25 cellular contexts compared by ENCODE assay signal in genomic region chr1:11395616-11396015, GRCh38.
"Had no signal": no experiment of that assay in that cellular context is flagged by ENCODE, and none has a peak within 500 bp of the region (broad histone marks: within the 10 kb centered on the region; RNA-seq: fewer than 3 reads in every experiment).

No MANE protein-coding gene starts in this region.

- ATAC-seq: left cardiac atrium; left lung; naive thymus-derived CD4-positive, alpha-beta T cell; right lobe of liver had no signal

- H3K9ac ChIP-seq: parathyroid adenoma had no signal

- H3K9me3 ChIP-seq: left lung, right lobe of liver, stomach, thyroid gland, vagina had no signal

- H3K36me3 Mint-ChIP-seq: immature natural killer cell; naive thymus-derived CD4-positive, alpha-beta T cell had no signal

- H3K4me1 ChIP-seq: left lung, parathyroid adenoma, right lobe of liver, thyroid gland, vagina had no signal

- H2AFZ ChIP-seq: parathyroid adenoma had no signal

- H3K79me2 ChIP-seq: parathyroid adenoma had no signal

- H3K9me3 Mint-ChIP-seq: immature natural killer cell; naive thymus-derived CD4-positive, alpha-beta T cell; nephron had no signal

- H3K4me3 ChIP-seq: dorsolateral prefrontal cortex, left lung, right lobe of liver, thyroid gland, vagina had no signal

- H3K36me3 ChIP-seq: left lung, right lobe of liver, stomach, thyroid gland, vagina had no signal

- H3K4me1 Mint-ChIP-seq: immature natural killer cell had no signal

- H3K4me3 Mint-ChIP-seq: immature natural killer cell, nephron had no signal

- H3K27ac Mint-ChIP-seq: immature natural killer cell, nephron, progenitor cell of endocrine pancreas had no signal

- DNase-seq: dorsolateral prefrontal cortex; effector CD4-positive, alpha-beta T cell; hypothalamus; immature natural killer cell; islet precursor cell; left cardiac atrium; left lung; mammary epithelial cell; mesendoderm; midbrain; naive thymus-derived CD4-positive, alpha-beta T cell; occipital lobe; right lobe of liver; stimulated activated CD4-positive, alpha-beta T cell treated with anti-CD3 and anti-CD28 coated beads, Interleukin-12 subunit alpha, Interleukin-12 subunit beta, amount 100 ng/mL, for 4 hours; stimulated activated CD4-positive, alpha-beta T cell treated with anti-CD3 and anti-CD28 coated beads, Interleukin-1b, Interleukin-23, amount 100 ng/mL, for 48 hours; stimulated activated CD4-positive, alpha-beta T cell treated with anti-CD3 and anti-CD28 coated beads, Interleukin-4, amount 100 ng/mL, for 1 hour; stimulated activated CD8-positive, alpha-beta memory T cell treated with anti-CD3 and anti-CD28 coated beads, Interleukin-4, amount 100 ng/mL, for 48 hours; stimulated activated naive CD4-positive, alpha-beta T cell treated with Interleukin-2 at 50 U/mL for 16 hours; stomach; thyroid gland; trophoblast cell had no signal

- H3K27ac ChIP-seq: dorsolateral prefrontal cortex, left lung, parathyroid adenoma, right lobe of liver, stomach, thyroid gland, vagina had no signal

- H3K27me3 ChIP-seq: right lobe of liver, thyroid gland, vagina had no signal
